Comparison of ENCODE assay signal across 8 cellular contexts in the genomic region with DNA sequence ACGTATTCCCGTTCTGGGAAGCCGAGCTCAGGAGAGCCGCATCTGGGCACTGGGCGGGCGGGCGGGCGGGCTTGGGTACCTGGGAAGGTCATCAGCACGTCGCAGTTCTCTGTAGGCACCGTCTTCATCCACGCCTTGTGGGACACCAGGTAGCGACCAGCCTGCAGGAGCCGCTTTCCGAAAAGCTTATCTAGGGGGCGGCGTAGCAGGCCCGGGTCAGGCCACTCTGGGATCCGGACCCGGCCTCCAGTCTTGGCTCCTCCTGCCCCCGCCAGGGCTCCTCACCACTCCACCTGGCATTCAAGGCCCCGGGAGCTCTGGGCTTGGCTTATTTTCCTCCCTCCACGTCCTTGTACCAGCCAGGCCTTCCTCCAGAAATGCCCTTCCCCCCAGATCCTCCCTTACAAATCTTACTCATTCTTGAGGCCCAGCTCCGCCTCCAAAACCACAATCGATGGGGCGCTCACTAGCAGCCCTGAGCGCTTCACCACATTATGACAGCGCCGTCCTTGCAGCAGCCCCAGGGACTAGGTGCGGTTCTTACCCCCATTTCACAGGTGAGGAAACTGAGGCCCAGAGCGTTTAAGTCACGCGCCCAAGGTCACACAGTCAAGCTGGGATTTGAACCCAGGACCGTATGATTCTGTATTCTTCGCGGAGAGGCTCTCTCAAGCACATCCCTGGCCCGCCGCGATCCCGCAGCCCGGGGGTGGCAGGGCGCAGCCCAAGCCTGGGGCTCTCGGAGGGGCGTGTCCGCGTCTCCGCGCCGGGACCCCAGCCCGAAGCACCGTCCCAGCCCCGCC. TPM values are rescaled to one million over a fixed set of nuclear protein-coding genes. Genes with fewer than 3 reads are reported as not detected.
DNase-seq lines count a peak whose midpoint lies in the region; ATAC-seq and TF ChIP-seq lines count a peak whose summit lies in the region.

No MANE protein-coding gene starts in this region.

- no peak overlapping the region for H2AFZ ChIP-seq in HCT116 (ENCODE audit: low read depth, low read length, poor library complexity, severe bottlenecking)

- intact Hi-C loops in HCT116 (cut with micrococcal nuclease): no loop called here

- peak overlapping the region; percentile 97 for H3K4me2 ChIP-seq in HCT116 (ENCODE audit: low read length)

- TF ChIP-seq CTCF in BE2C (IDR thresholded peaks at IDR 0.05; ENCODE audit: low read depth, low read length): no peak
- TF ChIP-seq CTCF in HCT116 (IDR thresholded peaks at IDR 0.05 in 2 of 3, conservative IDR thresholded peaks at IDR 0.05 in 1 of 3; ENCODE audit: borderline replicate concordance in 1 of 3, insufficient read depth in 1 of 3, low read depth in 2 of 3, low read length in 2 of 3): no peak
- no peak for TF ChIP-seq CTCF in kidney epithelial cell (IDR thresholded peaks at IDR 0.05; ENCODE audit: insufficient read depth, low read length, poor library complexity, severe bottlenecking)

- H3K79me2 ChIP-seq in HCT116 (ENCODE audit: insufficient read depth, low read length): peaks cover 15% of the 10 kb centered on the region

- H3K27ac ChIP-seq in HCT116 (ENCODE audit: low read depth, low read length): peak overlapping the region; percentile 91

- H3K9ac ChIP-seq in HCT116 (ENCODE audit: low read length): peak overlapping the region; percentile 85

- H3K36me3 ChIP-seq in BE2C: no peaks in the 10 kb centered on the region; the same call in 1 of the 2 replicates
- no peaks in the 10 kb centered on the region; a peak in 1 of 4 replicates for H3K36me3 ChIP-seq in HCT116 (ENCODE audit: control insufficient read depth in 1 of 2, insufficient read depth in 2 of 2, low read length in 2 of 2)
- H3K36me3 ChIP-seq in kidney epithelial cell (ENCODE audit: control insufficient read depth, insufficient read depth, low read length): peaks cover 1% of the 10 kb centered on the region

- H4K20me1 ChIP-seq in HCT116 (ENCODE audit: insufficient read depth): no peaks in the 10 kb centered on the region

- H3K9me2 ChIP-seq in HCT116 (ENCODE audit: insufficient read depth): no peaks in the 10 kb centered on the region

- no peak for TF ChIP-seq POLR2A in HCT116 (IDR thresholded peaks at IDR 0.05; ENCODE audit: borderline replicate concordance, extremely low read depth, insufficient read depth, insufficient read length)

- no peaks in the 10 kb centered on the region; the same call in 1 of the 2 replicates for H3K4me1 ChIP-seq in BE2C
- peaks cover 24 to 46% of the 10 kb centered on the region in 2 experiments for H3K4me1 ChIP-seq in HCT116 (ENCODE audit: control insufficient read depth in 1 of 2, insufficient read depth in 2 of 2, low read length in 2 of 2)

- H3K4me3 ChIP-seq in BE2C (ENCODE audit: low read depth, low read length) (peak overlapping the region; percentile 74), HCT116 (replicated peaks in 1 of 2; ENCODE audit: low read depth in 1 of 2, low read length in 2 of 2) (peak overlapping the region; percentile 72 to 99), kidney epithelial cell (ENCODE audit: low read depth, low read length) (peak overlapping the region; percentile 52)

- RAD21 ChIA-PET in HCT116 (lab: Charles Lee; ENCODE audit: low non-redundant PET in 1 of 2, low total read pairs in 2 of 2, uncharacterized antibody in 2 of 2, unreplicated experiment in 2 of 2): interaction anchor here in 1 of 2 experiments (1.0 to 1.2 kb wide), 2 partner anchors 25 to 29 kb away, joined by 3 to 5 read pairs; partner anchors contain the start of gene DDA1

- TF ChIP-seq RAD21 in HCT116 (IDR thresholded peaks at IDR 0.05; ENCODE audit: low read depth): no peak

- no peak for DNase-seq in BE2C
- DNase-seq in HCT116 (ENCODE audit: low read depth, low spot score): peak; percentile 71
- peak; percentile 51 for DNase-seq in T-helper 9 cell
- DNase-seq in astrocyte of the hippocampus (ENCODE audit: low read depth, low spot score): peak; percentile 82
- peak; percentile 70 for DNase-seq in kidney epithelial cell (ENCODE audit: low read depth)
- peak; percentile 57 to 80 (median 73) for DNase-seq in stimulated activated CD4-positive, alpha-beta T cell treated with anti-CD3 and anti-CD28 coated beads, TNF-alpha, amount 100 ng/mL, for 24 hours (ENCODE audit: low read depth in 3 of 3)
- DNase-seq in epidermal melanocyte (ENCODE audit: insufficient read length, low spot score): no peak

- ATAC-seq in HCT116 (peak; percentile 18), HG03439 (IDR thresholded peaks at IDR 0.05; ENCODE audit: unreplicated experiment) (no peak)

- POLR2A ChIA-PET in HCT116 (lab: Charles Lee): interaction anchor here (0.9 to 4.1 kb wide), 3 partner anchors 12 to 29 kb away, joined by 4 to 39 read pairs (median 12); partner anchors contain the start of gene DDA1

- H3K9me3 ChIP-seq in BE2C (no peaks in the 10 kb centered on the region), HCT116 (ENCODE audit: control insufficient read depth in 1 of 2, insufficient read depth in 1 of 2, low read depth in 1 of 2, low read length in 2 of 2) (no peaks in the 10 kb centered on the region)

- H3K27me3 ChIP-seq in BE2C: no peaks in the 10 kb centered on the region
- no peaks in the 10 kb centered on the region for H3K27me3 ChIP-seq in HCT116 (ENCODE audit: insufficient read depth, low read length)
- peaks cover 11% of the 10 kb centered on the region for H3K27me3 ChIP-seq in kidney epithelial cell (ENCODE audit: control insufficient read depth, insufficient read depth, low read length)

- BruUV-seq in HCT116 (replicated peaks; lab: Mats Ljungman, UMichigan): no TSS peak

- CTCF ChIA-PET in HCT116 (lab: Charles Lee): interaction anchor here (0.7 to 2.4 kb wide), 8 partner anchors 17 to 132 kb away, joined by 3 to 8 read pairs (median 4); partner anchors contain the start of genes DDA1 and MRPL34

TF ChIP-seq in HCT116, 20 proteins besides CTCF, POLR2A, EP300 and RAD21 (continues in another document):
- TF ChIP-seq, protein P1, sequence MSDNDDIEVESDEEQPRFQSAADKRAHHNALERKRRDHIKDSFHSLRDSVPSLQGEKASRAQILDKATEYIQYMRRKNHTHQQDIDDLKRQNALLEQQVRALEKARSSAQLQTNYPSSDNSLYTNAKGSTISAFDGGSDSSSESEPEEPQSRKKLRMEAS (IDR thresholded peaks at IDR 0.05): peak; percentile 50; the same call in 1 of the 2 replicates
- no peak for TF ChIP-seq SIN3A (IDR thresholded peaks at IDR 0.05; ENCODE audit: low read depth)
- TF ChIP-seq EZH2phosphoT487 (IDR thresholded peaks at IDR 0.05; ENCODE audit: borderline replicate concordance): no peak
- no peak for TF ChIP-seq SP1 (IDR thresholded peaks at IDR 0.05; ENCODE audit: low read depth)
- TF ChIP-seq CBX3 (IDR thresholded peaks at IDR 0.05; ENCODE audit: low read depth): peak; percentile 48; the same call in 1 of the 2 replicates
- TF ChIP-seq, protein P2, sequence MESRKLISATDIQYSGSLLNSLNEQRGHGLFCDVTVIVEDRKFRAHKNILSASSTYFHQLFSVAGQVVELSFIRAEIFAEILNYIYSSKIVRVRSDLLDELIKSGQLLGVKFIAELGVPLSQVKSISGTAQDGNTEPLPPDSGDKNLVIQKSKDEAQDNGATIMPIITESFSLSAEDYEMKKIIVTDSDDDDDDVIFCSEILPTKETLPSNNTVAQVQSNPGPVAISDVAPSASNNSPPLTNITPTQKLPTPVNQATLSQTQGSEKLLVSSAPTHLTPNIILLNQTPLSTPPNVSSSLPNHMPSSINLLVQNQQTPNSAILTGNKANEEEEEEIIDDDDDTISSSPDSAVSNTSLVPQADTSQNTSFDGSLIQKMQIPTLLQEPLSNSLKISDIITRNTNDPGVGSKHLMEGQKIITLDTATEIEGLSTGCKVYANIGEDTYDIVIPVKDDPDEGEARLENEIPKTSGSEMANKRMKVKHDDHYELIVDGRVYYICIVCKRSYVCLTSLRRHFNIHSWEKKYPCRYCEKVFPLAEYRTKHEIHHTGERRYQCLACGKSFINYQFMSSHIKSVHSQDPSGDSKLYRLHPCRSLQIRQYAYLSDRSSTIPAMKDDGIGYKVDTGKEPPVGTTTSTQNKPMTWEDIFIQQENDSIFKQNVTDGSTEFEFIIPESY (IDR thresholded peaks at IDR 0.05; ENCODE audit: extremely low read depth, insufficient replicate concordance, low read length): no peak
- TF ChIP-seq JUND (IDR thresholded peaks at IDR 0.05): no peak
- TF ChIP-seq YY1 (IDR thresholded peaks at IDR 0.05; ENCODE audit: extremely low read depth, insufficient replicate concordance, low read depth, low read length): no peak
- no peak for TF ChIP-seq ELF1 (IDR thresholded peaks at IDR 0.05; ENCODE audit: borderline replicate concordance, low read depth)
- TF ChIP-seq SRF (IDR thresholded peaks at IDR 0.05; ENCODE audit: low read depth): no peak
- no peak for TF ChIP-seq ZFX (IDR thresholded peaks at IDR 0.05)

RNA-seq across cellular contexts. Expression of gene ANO8, which starts 0.8 kb away (rescaled TPM):
- 26.7 TPM for polyA plus RNA-seq in BE2C (2012; ENCODE audit: insufficient read depth, insufficient read length, low read depth)
- 22.9 TPM for total RNA-seq in HCT116 (2021; ENCODE audit: unreplicated experiment)
- 14.9 and 16.5 TPM in 2 replicates for polyA plus RNA-seq in HCT116 (2012)
- 6.9 and 9.3 TPM in 2 replicates for total RNA-seq in kidney epithelial cell

RNA-seq across cellular contexts. Expression of gene GTPBP3, which starts 3.5 kb away (rescaled TPM):
- 64.2 TPM for polyA plus RNA-seq in BE2C (2012; ENCODE audit: insufficient read depth, insufficient read length, low read depth)
- 73.0 TPM for total RNA-seq in HCT116 (2021; ENCODE audit: unreplicated experiment)
- polyA plus RNA-seq in HCT116 (2012): 36.5 and 41.5 TPM in 2 replicates
- 31.8 and 38.1 TPM in 2 replicates for total RNA-seq in kidney epithelial cell

RNA-seq across cellular contexts. Expression of gene DDA1, which starts 24.4 kb away (rescaled TPM):
- 131 TPM for polyA plus RNA-seq in BE2C (2012; ENCODE audit: insufficient read depth, insufficient read length, low read depth)
- total RNA-seq in HCT116 (2021; ENCODE audit: unreplicated experiment) (68.6 TPM), kidney epithelial cell (47.3 and 73.4 TPM in 2 replicates)
- polyA plus RNA-seq in HCT116 (2012): 65.0 and 72.6 TPM in 2 replicates

RNA-seq across cellular contexts. Expression of gene MRPL34, which starts 28.1 kb away (rescaled TPM):
- 333 TPM for polyA plus RNA-seq in BE2C (2012; ENCODE audit: insufficient read depth, insufficient read length, low read depth)
- total RNA-seq in HCT116 (2021; ENCODE audit: unreplicated experiment) (114 TPM), kidney epithelial cell (71.0 and 125 TPM in 2 replicates)
- 53.8 and 68.6 TPM in 2 replicates for polyA plus RNA-seq in HCT116 (2012)

RNA-seq across cellular contexts. Expression of gene ABHD8, which starts 30.6 kb away (rescaled TPM):
- 8.6 TPM for polyA plus RNA-seq in BE2C (2012; ENCODE audit: insufficient read depth, insufficient read length, low read depth)
- total RNA-seq in HCT116 (2021; ENCODE audit: unreplicated experiment) (5.2 TPM), kidney epithelial cell (18.6 and 19.9 TPM in 2 replicates)
- polyA plus RNA-seq in HCT116 (2012): 4.5 and 6.2 TPM in 2 replicates

Comparison
In these comparisons a context has a peak if more than half of its experiments do, and no peak if none do; other contexts are left out.
1. DNase-seq: peak in HCT116 (single experiment), T-helper 9 cell (single experiment), astrocyte of the hippocampus (single experiment), kidney epithelial cell (single experiment) and stimulated activated CD4-positive, alpha-beta T cell treated with anti-CD3 and anti-CD28 coated beads, TNF-alpha, amount 100 ng/mL, for 24 hours (3 of 3); none in BE2C (single experiment) and epidermal melanocyte (single experiment).
2. Peak in every context shown above with its lines, with median percentiles within 50 percentile points of each other: H3K4me3 ChIP-seq.